14 cellular contexts compared by ENCODE assay signal in genomic region chr1:231052777-231053176, GRCh38. TPM values are rescaled to one million over a fixed set of nuclear protein-coding genes. Genes with fewer than 3 reads are reported as not detected.
A peak's percentile ranks its signal among the peaks of the same experiment; 100 is the strongest.
DNase-seq lines count a peak whose midpoint lies in the region; ATAC-seq and TF ChIP-seq lines count a peak whose summit lies in the region.
"Had no signal": no experiment of that assay in that cellular context is flagged by ENCODE, and none has a peak within 500 bp of the region (broad histone marks: within the 10 kb centered on the region; RNA-seq: fewer than 3 reads in every experiment).

No MANE protein-coding gene starts in this region.

- DNase-seq in activated naive CD8-positive, alpha-beta T cell treated with anti-CD3 and anti-CD28 coated beads for 36 hours = no peak
- DNase-seq in activated naive CD8-positive, alpha-beta T cell treated with anti-CD3 and anti-CD28 coated beads, Interleukin-2, amount 50 U/mL, for 24 hours = no peak
- DNase-seq in HFFc6 = no peak
- no peak for DNase-seq in stimulated activated naive B cell treated with anti-CD40 and anti-IgM and Interleukin-4, amounts not matched to agents 10 μg/mL and 1 μg/mL and 100 μg/mL, for 72 hours
- no peak for DNase-seq in CD4-positive, alpha-beta T cell
- DNase-seq in NCI-H1105 treated with DMSO at 0.1 percent for 48 hours (lab: John Stamatoyannopoulos, UW) = no peak
- DNase-seq: GF-D8; GOT3; NCI-H1105; NCI-H1694 treated with DMSO at 0.1 percent for 48 hours; NCI-H69; NK-92 treated with Interleukin-12 subunit alpha and Interleukin-12 subunit beta, amount 100 ng/mL, for 24 hours; SIG-M5 had no signal

- POLR2A ChIA-PET in CD4-positive, alpha-beta T cell (lab: Charles Lee) = no interaction called here

- H3K4me3 Mint-ChIP-seq in activated naive CD8-positive, alpha-beta T cell treated with anti-CD3 and anti-CD28 coated beads for 36 hours = peak overlapping the region; percentile 55
- H3K4me3 Mint-ChIP-seq in activated naive CD8-positive, alpha-beta T cell treated with anti-CD3 and anti-CD28 coated beads, Interleukin-2, amount 50 U/mL, for 24 hours = no peak overlapping the region
- peak overlapping the region; percentile 53 for H3K4me3 Mint-ChIP-seq in HFFc6
- H3K4me3 Mint-ChIP-seq in dendritic cell treated with granulocyte-macrophage colony-stimulating factor and Interleukin-4, amounts not matched to agents 40 ng/mL and 50 ng/mL, for 4 days = peak overlapping the region; percentile 51
- no peak overlapping the region for H3K4me3 Mint-ChIP-seq in stimulated activated naive B cell treated with anti-CD40 and anti-IgM and Interleukin-4, amounts not matched to agents 10 μg/mL and 1 μg/mL and 100 μg/mL, for 72 hours
- no peak overlapping the region for H3K4me3 Mint-ChIP-seq in CD4-positive, alpha-beta T cell

- H3K9me3 ChIP-seq in CD4-positive, alpha-beta T cell (ENCODE audit: control insufficient read depth, low read length) = no peaks in the 10 kb centered on the region

- H3K27ac Mint-ChIP-seq in activated naive CD8-positive, alpha-beta T cell treated with anti-CD3 and anti-CD28 coated beads for 36 hours = no peak overlapping the region
- no peak overlapping the region for H3K27ac Mint-ChIP-seq in activated naive CD8-positive, alpha-beta T cell treated with anti-CD3 and anti-CD28 coated beads, Interleukin-2, amount 50 U/mL, for 24 hours
- H3K27ac Mint-ChIP-seq in HFFc6 = no peak overlapping the region
- peak overlapping the region; percentile 76 for H3K27ac Mint-ChIP-seq in dendritic cell treated with granulocyte-macrophage colony-stimulating factor and Interleukin-4, amounts not matched to agents 40 ng/mL and 50 ng/mL, for 4 days
- H3K27ac Mint-ChIP-seq in stimulated activated naive B cell treated with anti-CD40 and anti-IgM and Interleukin-4, amounts not matched to agents 10 μg/mL and 1 μg/mL and 100 μg/mL, for 72 hours = peak overlapping the region; percentile 5
- H3K27ac Mint-ChIP-seq in CD4-positive, alpha-beta T cell = no peak overlapping the region

- CTCF ChIA-PET in CD4-positive, alpha-beta T cell (lab: Charles Lee) = no interaction called here

- peaks cover 11% of the 10 kb centered on the region for H3K27me3 Mint-ChIP-seq in activated naive CD8-positive, alpha-beta T cell treated with anti-CD3 and anti-CD28 coated beads for 36 hours
- peaks cover 6% of the 10 kb centered on the region for H3K27me3 Mint-ChIP-seq in activated naive CD8-positive, alpha-beta T cell treated with anti-CD3 and anti-CD28 coated beads, Interleukin-2, amount 50 U/mL, for 24 hours
- H3K27me3 Mint-ChIP-seq in HFFc6 (ENCODE audit: insufficient read depth) = peaks cover 8% of the 10 kb centered on the region; the same call in 1 of the 2 replicates
- peaks cover under 1% of the 10 kb centered on the region for H3K27me3 Mint-ChIP-seq in dendritic cell treated with granulocyte-macrophage colony-stimulating factor and Interleukin-4, amounts not matched to agents 40 ng/mL and 50 ng/mL, for 4 days
- H3K27me3 Mint-ChIP-seq in stimulated activated naive B cell treated with anti-CD40 and anti-IgM and Interleukin-4, amounts not matched to agents 10 μg/mL and 1 μg/mL and 100 μg/mL, for 72 hours = peaks cover 1 to 7% of the 10 kb centered on the region in 2 donors
- H3K27me3 Mint-ChIP-seq in CD4-positive, alpha-beta T cell = peaks cover 24% of the 10 kb centered on the region

- H3K27me3 ChIP-seq in CD4-positive, alpha-beta T cell (ENCODE audit: control insufficient read depth, insufficient read depth, low read length) = no peaks in the 10 kb centered on the region

- no peak for ATAC-seq in activated naive CD8-positive, alpha-beta T cell treated with anti-CD3 and anti-CD28 coated beads, Interleukin-2, amount 50 U/mL, for 24 hours
- no peak for ATAC-seq in stimulated activated naive B cell treated with anti-CD40 and anti-IgM and Interleukin-4, amounts not matched to agents 10 μg/mL and 1 μg/mL and 100 μg/mL, for 72 hours (replicated peaks)
- no peak for ATAC-seq in CD4-positive, alpha-beta T cell (ENCODE audit: poor library complexity)

- no peak for TF ChIP-seq CTCF in HFFc6 (IDR thresholded peaks at IDR 0.05)
- no peak for TF ChIP-seq CTCF in CD4-positive, alpha-beta T cell (IDR thresholded peaks at IDR 0.05)

- H3K9me3 Mint-ChIP-seq in activated naive CD8-positive, alpha-beta T cell treated with anti-CD3 and anti-CD28 coated beads for 36 hours = no peaks in the 10 kb centered on the region
- H3K9me3 Mint-ChIP-seq in activated naive CD8-positive, alpha-beta T cell treated with anti-CD3 and anti-CD28 coated beads, Interleukin-2, amount 50 U/mL, for 24 hours = no peaks in the 10 kb centered on the region
- H3K9me3 Mint-ChIP-seq in HFFc6 = no peaks in the 10 kb centered on the region; the same call in 1 of the 2 replicates
- H3K9me3 Mint-ChIP-seq in dendritic cell treated with granulocyte-macrophage colony-stimulating factor and Interleukin-4, amounts not matched to agents 40 ng/mL and 50 ng/mL, for 4 days = no peaks in the 10 kb centered on the region
- H3K9me3 Mint-ChIP-seq in stimulated activated naive B cell treated with anti-CD40 and anti-IgM and Interleukin-4, amounts not matched to agents 10 μg/mL and 1 μg/mL and 100 μg/mL, for 72 hours = no peaks in the 10 kb centered on the region
- no peaks in the 10 kb centered on the region for H3K9me3 Mint-ChIP-seq in CD4-positive, alpha-beta T cell

- H3K4me1 Mint-ChIP-seq in activated naive CD8-positive, alpha-beta T cell treated with anti-CD3 and anti-CD28 coated beads for 36 hours = peaks cover 13% of the 10 kb centered on the region
- peaks cover 16% of the 10 kb centered on the region for H3K4me1 Mint-ChIP-seq in activated naive CD8-positive, alpha-beta T cell treated with anti-CD3 and anti-CD28 coated beads, Interleukin-2, amount 50 U/mL, for 24 hours
- H3K4me1 Mint-ChIP-seq in HFFc6 (ENCODE audit: low read depth) = peaks cover 17% of the 10 kb centered on the region; the same call in 1 of the 2 replicates
- peaks cover 18% of the 10 kb centered on the region for H3K4me1 Mint-ChIP-seq in dendritic cell treated with granulocyte-macrophage colony-stimulating factor and Interleukin-4, amounts not matched to agents 40 ng/mL and 50 ng/mL, for 4 days (ENCODE audit: low read depth)
- peaks cover 13 to 18% of the 10 kb centered on the region in 2 donors for H3K4me1 Mint-ChIP-seq in stimulated activated naive B cell treated with anti-CD40 and anti-IgM and Interleukin-4, amounts not matched to agents 10 μg/mL and 1 μg/mL and 100 μg/mL, for 72 hours
- peaks cover 3% of the 10 kb centered on the region for H3K4me1 Mint-ChIP-seq in CD4-positive, alpha-beta T cell (ENCODE audit: low read depth)

- intact Hi-C loops in dendritic cell treated with granulocyte-macrophage colony-stimulating factor and Interleukin-4, amounts not matched to agents 40 ng/mL and 50 ng/mL, for 4 days (cut with micrococcal nuclease) = no loop called here
- intact Hi-C loops in CD4-positive, alpha-beta T cell (cut with DNase I, micrococcal nuclease) = no loop called here

- no peak overlapping the region for H3K27ac ChIP-seq in CD4-positive, alpha-beta T cell (ENCODE audit: low read depth, low read length)

- H3K36me3 Mint-ChIP-seq in activated naive CD8-positive, alpha-beta T cell treated with anti-CD3 and anti-CD28 coated beads for 36 hours = no peaks in the 10 kb centered on the region
- no peaks in the 10 kb centered on the region for H3K36me3 Mint-ChIP-seq in activated naive CD8-positive, alpha-beta T cell treated with anti-CD3 and anti-CD28 coated beads, Interleukin-2, amount 50 U/mL, for 24 hours (ENCODE audit: low read depth)
- H3K36me3 Mint-ChIP-seq in HFFc6 (ENCODE audit: low read depth) = no peaks in the 10 kb centered on the region
- H3K36me3 Mint-ChIP-seq in dendritic cell treated with granulocyte-macrophage colony-stimulating factor and Interleukin-4, amounts not matched to agents 40 ng/mL and 50 ng/mL, for 4 days (ENCODE audit: low read depth) = no peaks in the 10 kb centered on the region
- no peaks in the 10 kb centered on the region for H3K36me3 Mint-ChIP-seq in stimulated activated naive B cell treated with anti-CD40 and anti-IgM and Interleukin-4, amounts not matched to agents 10 μg/mL and 1 μg/mL and 100 μg/mL, for 72 hours
- no peaks in the 10 kb centered on the region for H3K36me3 Mint-ChIP-seq in CD4-positive, alpha-beta T cell (ENCODE audit: low read depth)

RNA-seq across cellular contexts. Expression of gene FAM89A, which starts 12.7 kb away (rescaled TPM):
- total RNA-seq in activated naive CD8-positive, alpha-beta T cell treated with anti-CD3 and anti-CD28 coated beads for 36 hours = 10 to 100 TPM; 12.2 to 15.2 TPM
- 1 to 10 TPM; 2.4 to 3.7 (median 2.9) TPM for total RNA-seq in HFFc6 (2021; fragmentation: NEBNext Ultra II Directional; extraction: Animal tissue kit (Norgen Biotek cat#: 25700))
- total RNA-seq in CD4-positive, alpha-beta T cell = 1 to 10 TPM; 3.3 to 4.0 TPM

Comparison
In these comparisons a context has a peak if more than half of its experiments do, and no peak if none do; other contexts are left out.
1. H3K4me3 Mint-ChIP-seq: peak in activated naive CD8-positive, alpha-beta T cell treated with anti-CD3 and anti-CD28 coated beads for 36 hours (single experiment), HFFc6 (single experiment) and dendritic cell treated with granulocyte-macrophage colony-stimulating factor and Interleukin-4, amounts not matched to agents 40 ng/mL and 50 ng/mL, for 4 days (single experiment); none in activated naive CD8-positive, alpha-beta T cell treated with anti-CD3 and anti-CD28 coated beads, Interleukin-2, amount 50 U/mL, for 24 hours (single experiment), stimulated activated naive B cell treated with anti-CD40 and anti-IgM and Interleukin-4, amounts not matched to agents 10 μg/mL and 1 μg/mL and 100 μg/mL, for 72 hours (0 of 2) and CD4-positive, alpha-beta T cell (single experiment).
2. H3K27ac Mint-ChIP-seq: peak in dendritic cell treated with granulocyte-macrophage colony-stimulating factor and Interleukin-4, amounts not matched to agents 40 ng/mL and 50 ng/mL, for 4 days (single experiment) and stimulated activated naive B cell treated with anti-CD40 and anti-IgM and Interleukin-4, amounts not matched to agents 10 μg/mL and 1 μg/mL and 100 μg/mL, for 72 hours (single experiment); none in activated naive CD8-positive, alpha-beta T cell treated with anti-CD3 and anti-CD28 coated beads for 36 hours (single experiment), activated naive CD8-positive, alpha-beta T cell treated with anti-CD3 and anti-CD28 coated beads, Interleukin-2, amount 50 U/mL, for 24 hours (single experiment), HFFc6 (single experiment) and CD4-positive, alpha-beta T cell (single experiment).